Comparison of ENCODE assay signal across 8 cellular contexts in genomic region chr3:161220850-161221753, GRCh38. TPM values are rescaled to one million over a fixed set of nuclear protein-coding genes. Genes with fewer than 3 reads are reported as not detected.
DNase-seq lines count a peak whose midpoint lies in the region; ATAC-seq and TF ChIP-seq lines count a peak whose summit lies in the region.

NMD3 (plus strand) TSS chr3:161221311; CDS start chr3:161222014, 703 bp downstream.

- no peaks in the 10 kb centered on the region for H3K9me3 ChIP-seq in CD8-positive, alpha-beta T cell (ENCODE audit: low read length)
- no peaks in the 10 kb centered on the region for H3K9me3 ChIP-seq in effector memory CD4-positive, alpha-beta T cell (ENCODE audit: control insufficient read depth, low read length)

- peaks cover 16% of the 10 kb centered on the region for H3K36me3 Mint-ChIP-seq in CD8-positive, alpha-beta T cell

- peaks cover 2% of the 10 kb centered on the region for H3K9me3 Mint-ChIP-seq in CD8-positive, alpha-beta T cell

- POLR2A ChIA-PET in CD8-positive, alpha-beta T cell (lab: Charles Lee), result interaction anchor here (1.4 to 2.1 kb wide), 3 partner anchors 8 to 466 kb away, joined by 4 to 9 read pairs (median 7); no protein-coding TSS in a partner anchor

- ATAC-seq in CD8-positive, alpha-beta T cell, result peak; percentile 97
- peak; percentile 99 for ATAC-seq in GM19467 (IDR thresholded peaks at IDR 0.05; ENCODE audit: unreplicated experiment)

- CTCF ChIA-PET in CD8-positive, alpha-beta T cell (lab: Charles Lee), result interaction anchor here (0.6 to 1.0 kb wide), 2 partner anchors 188 to 213 kb away, joined by 3 read pairs; no protein-coding TSS in a partner anchor

- H3K36me3 ChIP-seq in CD8-positive, alpha-beta T cell (ENCODE audit: insufficient read depth, low read length), result no peaks in the 10 kb centered on the region
- no peaks in the 10 kb centered on the region for H3K36me3 ChIP-seq in effector memory CD4-positive, alpha-beta T cell (ENCODE audit: control insufficient read depth, insufficient read depth, low read length)

- peak within 1 kb of the TSS; percentile 87 for H3K4me3 Mint-ChIP-seq in CD8-positive, alpha-beta T cell

- peaks cover 38% of the 10 kb centered on the region for H3K4me1 Mint-ChIP-seq in CD8-positive, alpha-beta T cell (ENCODE audit: low read depth)

- peaks cover 3% of the 10 kb centered on the region for H3K27me3 Mint-ChIP-seq in CD8-positive, alpha-beta T cell (ENCODE audit: low read depth)

- peak within 1 kb of the TSS; percentile 95 for H3K4me3 ChIP-seq in CD8-positive, alpha-beta T cell (ENCODE audit: low read depth, low read length)
- peak within 1 kb of the TSS; percentile 90 for H3K4me3 ChIP-seq in effector memory CD4-positive, alpha-beta T cell (ENCODE audit: insufficient read depth, low read depth, low read length, poor library complexity, severe bottlenecking)

- peak; percentile 84 to 93 (median 91) for DNase-seq in CD8-positive, alpha-beta T cell
- DNase-seq in HS-27A (ENCODE audit: low read depth) (peak; percentile 69), NK-92 (lab: John Stamatoyannopoulos, UW; ENCODE audit: unreplicated experiment) (peak; percentile 32), medulla oblongata (ENCODE audit: extremely low spot score) (peak; percentile 97)
- peak; percentile 97 for DNase-seq in activated CD8-positive, alpha-beta memory T cell treated with anti-CD3 and anti-CD28 coated beads for 24 hours
- DNase-seq in effector memory CD4-positive, alpha-beta T cell, result peak; percentile 79 to 88 (median 83)
- peak; percentile 87 for DNase-seq in stimulated activated CD8-positive, alpha-beta memory T cell treated with anti-CD3 and anti-CD28 coated beads, Interleukin-12 subunit alpha, Interleukin-12 subunit beta, amount 100 ng/mL, for 1 hour (ENCODE audit: low read depth)

- no peaks in the 10 kb centered on the region for H3K27me3 ChIP-seq in CD8-positive, alpha-beta T cell (ENCODE audit: insufficient read depth, low read length)
- H3K27me3 ChIP-seq in effector memory CD4-positive, alpha-beta T cell (replicated peaks; ENCODE audit: control insufficient read depth, insufficient read depth, low read length, poor library complexity, severe bottlenecking), result no peaks in the 10 kb centered on the region

- H3K27ac ChIP-seq in CD8-positive, alpha-beta T cell (ENCODE audit: low read depth, low read length), result peak within 1 kb of the TSS; percentile 95
- H3K27ac ChIP-seq in effector memory CD4-positive, alpha-beta T cell (ENCODE audit: insufficient read depth, low read length, poor library complexity, severe bottlenecking), result peak within 1 kb of the TSS; percentile 82

- intact Hi-C loops in CD8-positive, alpha-beta T cell (cut with DNase I, micrococcal nuclease), result loop anchor here (1.0 to 10.0 kb wide), 7 partner anchors 466 to 822 kb away; partner anchors contain the start of genes KPNA4 (in 2 of the 2), TRIM59 (in 2 of the 2), IFT80 (in 1 of the 2) and SMC4 (in 1 of the 2)

- peak within 1 kb of the TSS; percentile 95 for H3K27ac Mint-ChIP-seq in CD8-positive, alpha-beta T cell

- no peak for TF ChIP-seq CTCF in CD8-positive, alpha-beta T cell (IDR thresholded peaks at IDR 0.05)

- H3K4me1 ChIP-seq in CD8-positive, alpha-beta T cell (ENCODE audit: insufficient read depth, low read length), result peaks cover 25% of the 10 kb centered on the region
- H3K4me1 ChIP-seq in effector memory CD4-positive, alpha-beta T cell (ENCODE audit: control insufficient read depth, insufficient read depth, low read length, poor library complexity, severe bottlenecking), result peaks cover 16% of the 10 kb centered on the region

RNA-seq across cellular contexts. Expression of gene NMD3, which starts in this region (rescaled TPM):
- 10 to 100 TPM; 53.2 to 54.6 TPM for total RNA-seq in CD8-positive, alpha-beta T cell

Comparison
In these comparisons a context has a peak if more than half of its experiments do, and no peak if none do; other contexts are left out.
1. Peak in every context shown above with its lines: DNase-seq, ATAC-seq, H3K4me3 ChIP-seq and H3K27ac ChIP-seq.
2. DNase-seq: peak in every context shown above with its lines; median percentile 97 in activated CD8-positive, alpha-beta memory T cell treated with anti-CD3 and anti-CD28 coated beads for 24 hours; 97 in medulla oblongata; 91 in CD8-positive, alpha-beta T cell; 87 in stimulated activated CD8-positive, alpha-beta memory T cell treated with anti-CD3 and anti-CD28 coated beads, Interleukin-12 subunit alpha, Interleukin-12 subunit beta, amount 100 ng/mL, for 1 hour; 83 in effector memory CD4-positive, alpha-beta T cell; 69 in HS-27A; 32 in NK-92.